8 cellular contexts compared by ENCODE assay signal in genomic region chr2:191501390-191502168, GRCh38.
DNase-seq lines count a peak whose midpoint lies in the region; ATAC-seq, FAIRE-seq and TF ChIP-seq lines count a peak whose summit lies in the region.

No MANE protein-coding gene starts in this region.

- BruUV-seq in mammary epithelial cell (replicated peaks; lab: Mats Ljungman, UMichigan) = no TSS peak

- ATAC-seq in lower lobe of right lung = peak in 1 of 2 donors; percentile 63
- no peak for ATAC-seq in GM21423 (IDR thresholded peaks at IDR 0.05; ENCODE audit: unreplicated experiment)

- H3K4me3 ChIP-seq in mammary epithelial cell (replicated peaks in 1 of 3; ENCODE audit: insufficient read depth in 1 of 3, low read depth in 2 of 3, low read length in 3 of 3) = no peak overlapping the region
- H3K4me3 ChIP-seq in lower lobe of right lung = no peak overlapping the region

- FAIRE-seq in A204.1 (lab: Jason Lieb, UNC) (peak; percentile 30), HTR-8/SVneo (lab: Jason Lieb, UNC) (no peak)

- CTCF ChIA-PET in mammary epithelial cell (lab: Charles Lee; ENCODE audit: low non-redundant PET) = interaction anchor here (0.7 to 0.9 kb wide), 2 partner anchors 115 to 337 kb away, joined by 3 to 4 read pairs; no protein-coding TSS in a partner anchor

- peaks cover 8% of the 10 kb centered on the region for H3K4me1 ChIP-seq in mammary epithelial cell (ENCODE audit: insufficient read depth, low read length)
- H3K4me1 ChIP-seq in lower lobe of right lung = peaks cover 10% of the 10 kb centered on the region

- peak overlapping the region; percentile 80 for H2AFZ ChIP-seq in mammary epithelial cell (ENCODE audit: low read depth, low read length)

- peak; percentile 58 to 71 for TF ChIP-seq CTCF in mammary epithelial cell (conservative IDR thresholded peaks at IDR 0.05 in 1 of 2, IDR thresholded peaks at IDR 0.05 in 1 of 2; ENCODE audit: extremely low read depth in 1 of 2, insufficient read depth in 1 of 2, low read depth in 1 of 2, low read length in 2 of 2)
- peak; percentile 66 for TF ChIP-seq CTCF in lower lobe of right lung (IDR thresholded peaks at IDR 0.05)
- TF ChIP-seq CTCF in GM13976 (IDR thresholded peaks at IDR 0.05; ENCODE audit: borderline replicate concordance, control extremely low read depth, extremely low read depth, insufficient read depth, missing control alignments) = no peak

- peak overlapping the region; percentile 6 for H3K4me2 ChIP-seq in mammary epithelial cell (ENCODE audit: insufficient read depth, low read depth, low read length)

- WGBS in mammary epithelial cell (ENCODE audit: low coverage, missing lambda C conversion rate) = 33% methylated on average over 4 of the region's 5 CpGs

- in situ Hi-C loops in mammary epithelial cell (cut with MboI; ENCODE audit: low sequenced_read_pairs in 2 of 2) (loop anchor here (10.0 to 25.0 kb wide), 3 partner anchors 339 to 439 kb away; partner anchors contain the start of gene STAT4 (in 1 of the 2)), GM13976 (cut with MboI; ENCODE audit: low sequenced_read_pairs, unreplicated experiment) (loop anchor here (25.0 kb wide), 1 partner anchor 439 kb away; no protein-coding TSS in a partner anchor)

- H3K27me3 ChIP-seq in mammary epithelial cell (ENCODE audit: insufficient read depth, low read length) = no peaks in the 10 kb centered on the region
- H3K27me3 ChIP-seq in lower lobe of right lung (ENCODE audit: low read depth) = no peaks in the 10 kb centered on the region

- no peak overlapping the region for H3K9ac ChIP-seq in mammary epithelial cell (ENCODE audit: insufficient read depth, low read length)

- H3K27ac ChIP-seq in mammary epithelial cell (ENCODE audit: insufficient read depth, low read depth, low read length) = no peak overlapping the region
- no peak overlapping the region for H3K27ac ChIP-seq in lower lobe of right lung

- H3K36me3 ChIP-seq in mammary epithelial cell (ENCODE audit: insufficient read depth, low read length) (no peaks in the 10 kb centered on the region), lower lobe of right lung (no peaks in the 10 kb centered on the region)

- intact Hi-C loops in mammary epithelial cell (cut with micrococcal nuclease) = loop anchor here (1.0 to 5.0 kb wide), 7 partner anchors 67 to 449 kb away; partner anchors contain the start of gene MYO1B
- intact Hi-C loops in lower lobe of right lung (cut with DNase I) = no loop called here

- no peaks in the 10 kb centered on the region for H4K20me1 ChIP-seq in mammary epithelial cell (ENCODE audit: insufficient read depth, low read length)

- dilution Hi-C loops in mammary epithelial cell (cut with HindIII; ENCODE audit: low sequenced_read_pairs) = loop anchor here (25.0 kb wide), 1 partner anchor 239 kb away; no protein-coding TSS in a partner anchor

- H3K79me2 ChIP-seq in mammary epithelial cell (ENCODE audit: insufficient read depth, low read length) = no peaks in the 10 kb centered on the region

- peak; percentile 53 for DNase-seq in HTR-8/SVneo (ENCODE audit: insufficient read length, low spot score)
- DNase-seq in mammary epithelial cell = peak; percentile 40
- no peak for DNase-seq in lower lobe of right lung
- DNase-seq in GM13976 (ENCODE audit: low spot score) = no peak
- no peak for DNase-seq in NCI-H69 (lab: John Stamatoyannopoulos, UW)
- no peak for DNase-seq in activated CD8-positive, alpha-beta memory T cell treated with anti-CD3 and anti-CD28 coated beads, Interleukin-2, amount 50 U/mL, for 4 hours

- H3K9me3 ChIP-seq in mammary epithelial cell (replicated peaks; ENCODE audit: insufficient read depth, low read length) (peaks cover under 1% of the 10 kb centered on the region), lower lobe of right lung (no peaks in the 10 kb centered on the region)

Comparison
In these comparisons a context has a peak if more than half of its experiments do, and no peak if none do; other contexts are left out.
1. DNase-seq: peak in HTR-8/SVneo (single experiment) and mammary epithelial cell (single experiment); none in lower lobe of right lung (single experiment), GM13976 (single experiment), NCI-H69 (single experiment) and activated CD8-positive, alpha-beta memory T cell treated with anti-CD3 and anti-CD28 coated beads, Interleukin-2, amount 50 U/mL, for 4 hours (single experiment).